ENCODE assay signal across 15 cellular contexts in the genomic region with DNA sequence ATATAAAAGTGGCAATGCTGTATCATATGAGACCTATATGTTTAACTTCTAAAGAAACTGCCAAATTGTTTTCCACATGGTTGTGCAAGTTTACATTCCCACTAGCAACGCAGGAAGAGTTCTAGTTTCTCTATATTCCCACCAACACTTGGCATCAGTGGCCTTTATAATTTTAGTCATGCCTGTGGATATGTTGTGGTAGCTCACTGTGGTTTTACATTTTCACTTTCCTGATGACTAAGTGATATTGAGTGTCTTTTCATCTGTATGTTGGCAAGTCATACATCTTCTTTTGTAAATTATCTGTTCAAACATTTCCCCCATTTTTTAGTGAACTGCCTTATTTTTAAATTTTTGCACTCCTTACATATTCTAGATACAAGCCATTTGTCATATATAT.
DNase-seq lines count a peak whose midpoint lies in the region; ATAC-seq, FAIRE-seq and TF ChIP-seq lines count a peak whose summit lies in the region.
"Had no signal": no experiment of that assay in that cellular context is flagged by ENCODE, and none has a peak within 500 bp of the region (broad histone marks: within the 10 kb centered on the region; RNA-seq: fewer than 3 reads in every experiment).

No MANE protein-coding gene starts in this region.

- WGBS in right cardiac atrium: 83% methylated on average over 1 of the region's 1 CpG

- H3K27ac Mint-ChIP-seq in activated CD8-positive, alpha-beta T cell treated with anti-CD3 and anti-CD28 coated beads for 36 hours: no peak overlapping the region
- H3K27ac Mint-ChIP-seq in stimulated activated naive B cell treated with anti-CD40 and anti-IgM and Interleukin-4, amounts not matched to agents 10 μg/mL and 1 μg/mL and 100 μg/mL, for 72 hours: no peak overlapping the region
- H3K27ac Mint-ChIP-seq: activated CD4-positive, alpha-beta T cell treated with anti-CD3 and anti-CD28 coated beads, Interleukin-2, amount 10 ng/mL, durations not matched to agents 7 days and 5 days; H9; IgD-negative memory B cell; T-helper 1 cell treated with Interleukin-12 subunit alpha and Interleukin-12 subunit beta and Interleukin-4 antibody, amounts not matched to agents 30 μg/mL and 1 μg/mL, for 36 hours had no signal

- TF ChIP-seq CTCF in AG09309 (IDR thresholded peaks at IDR 0.05; ENCODE audit: control insufficient read depth, insufficient read depth, low read depth, low read length, missing control alignments) (no peak), HFF-Myc (IDR thresholded peaks at IDR 0.05; ENCODE audit: low read depth, low read length, missing control alignments) (no peak)
- no peak for TF ChIP-seq CTCF in activated CD8-positive, alpha-beta T cell treated with anti-CD3 and anti-CD28 coated beads for 36 hours (IDR thresholded peaks at IDR 0.05)

- no peak for ATAC-seq in activated CD8-positive, alpha-beta T cell treated with anti-CD3 and anti-CD28 coated beads for 36 hours
- ATAC-seq in stimulated activated naive B cell treated with anti-CD40 and anti-IgM and Interleukin-4, amounts not matched to agents 10 μg/mL and 1 μg/mL and 100 μg/mL, for 72 hours (replicated peaks): no peak
- no peak for ATAC-seq in right cardiac atrium

- peaks cover 5% of the 10 kb centered on the region for H3K4me1 Mint-ChIP-seq in activated CD8-positive, alpha-beta T cell treated with anti-CD3 and anti-CD28 coated beads for 36 hours (ENCODE audit: low read depth)
- no peaks in the 10 kb centered on the region for H3K4me1 Mint-ChIP-seq in stimulated activated naive B cell treated with anti-CD40 and anti-IgM and Interleukin-4, amounts not matched to agents 10 μg/mL and 1 μg/mL and 100 μg/mL, for 72 hours
- H3K4me1 Mint-ChIP-seq: activated CD4-positive, alpha-beta T cell treated with anti-CD3 and anti-CD28 coated beads, Interleukin-2, amount 10 ng/mL, durations not matched to agents 7 days and 5 days; H9 had no signal

- intact Hi-C loops in activated CD8-positive, alpha-beta T cell treated with anti-CD3 and anti-CD28 coated beads for 36 hours (cut with micrococcal nuclease): no loop called here
- intact Hi-C loops in right cardiac atrium (cut with DNase I): no loop called here

- H3K4me1 ChIP-seq in right cardiac atrium (ENCODE audit: control insufficient read depth, insufficient read depth, low read length): no peaks in the 10 kb centered on the region

- H3K36me3 Mint-ChIP-seq in activated CD8-positive, alpha-beta T cell treated with anti-CD3 and anti-CD28 coated beads for 36 hours (ENCODE audit: low read depth): no peaks in the 10 kb centered on the region
- H3K36me3 Mint-ChIP-seq in stimulated activated naive B cell treated with anti-CD40 and anti-IgM and Interleukin-4, amounts not matched to agents 10 μg/mL and 1 μg/mL and 100 μg/mL, for 72 hours: no peaks in the 10 kb centered on the region
- H3K36me3 Mint-ChIP-seq: IgD-negative memory B cell had no signal

- H3K27me3 ChIP-seq in right cardiac atrium (ENCODE audit: control insufficient read depth, insufficient read depth): no peaks in the 10 kb centered on the region

- POLR2A ChIA-PET in activated CD8-positive, alpha-beta T cell treated with anti-CD3 and anti-CD28 coated beads for 36 hours (lab: Charles Lee): no interaction called here

- peak; percentile 4 for DNase-seq in AG09309 (ENCODE audit: low read depth)
- DNase-seq in HFF-Myc (ENCODE audit: extremely low read depth, low read depth): peak; percentile 6
- peak; percentile 67 for DNase-seq in RCC 7860 (ENCODE audit: low spot score)
- DNase-seq in fibroblast of peridontal ligament (ENCODE audit: extremely low read depth): peak; percentile 80
- no peak for DNase-seq in activated CD4-positive, CD25-positive, alpha-beta regulatory T cell (lab: John Stamatoyannopoulos, UW)
- no peak for DNase-seq in activated CD8-positive, alpha-beta T cell treated with anti-CD3 and anti-CD28 coated beads for 36 hours
- DNase-seq in stimulated activated naive B cell treated with anti-CD40 and anti-IgM and Interleukin-4, amounts not matched to agents 10 μg/mL and 1 μg/mL and 100 μg/mL, for 72 hours: no peak
- DNase-seq in right cardiac atrium: no peak
- DNase-seq: activated CD4-positive, alpha-beta T cell treated with anti-CD3 and anti-CD28 coated beads, Interleukin-2, amount 10 ng/mL, durations not matched to agents 7 days and 5 days; H9; midbrain; NCI-H2029; posterior cingulate gyrus had no signal

- no peaks in the 10 kb centered on the region for H3K9me3 ChIP-seq in right cardiac atrium (ENCODE audit: control insufficient read depth, low read length)

- H3K4me3 Mint-ChIP-seq in activated CD8-positive, alpha-beta T cell treated with anti-CD3 and anti-CD28 coated beads for 36 hours: no peak overlapping the region
- H3K4me3 Mint-ChIP-seq in stimulated activated naive B cell treated with anti-CD40 and anti-IgM and Interleukin-4, amounts not matched to agents 10 μg/mL and 1 μg/mL and 100 μg/mL, for 72 hours: no peak overlapping the region
- H3K4me3 Mint-ChIP-seq: activated CD4-positive, alpha-beta T cell treated with anti-CD3 and anti-CD28 coated beads, Interleukin-2, amount 10 ng/mL, durations not matched to agents 7 days and 5 days; H9; IgD-negative memory B cell; T-helper 1 cell treated with Interleukin-12 subunit alpha and Interleukin-12 subunit beta and Interleukin-4 antibody, amounts not matched to agents 30 μg/mL and 1 μg/mL, for 36 hours had no signal

- FAIRE-seq in RCC 7860 (lab: Jason Lieb, UNC): peak; percentile 89

- CTCF ChIA-PET in activated CD8-positive, alpha-beta T cell treated with anti-CD3 and anti-CD28 coated beads for 36 hours (lab: Charles Lee): no interaction called here

- peaks cover 2% of the 10 kb centered on the region for H3K27me3 Mint-ChIP-seq in activated CD8-positive, alpha-beta T cell treated with anti-CD3 and anti-CD28 coated beads for 36 hours
- no peaks in the 10 kb centered on the region for H3K27me3 Mint-ChIP-seq in stimulated activated naive B cell treated with anti-CD40 and anti-IgM and Interleukin-4, amounts not matched to agents 10 μg/mL and 1 μg/mL and 100 μg/mL, for 72 hours
- H3K27me3 Mint-ChIP-seq: IgD-negative memory B cell had no signal

- H3K27ac ChIP-seq in right cardiac atrium (ENCODE audit: low read length): no peak overlapping the region

- no peak overlapping the region for H3K4me3 ChIP-seq in AG09309 (ENCODE audit: control insufficient read depth, low read depth, low read length)
- no peak overlapping the region for H3K4me3 ChIP-seq in HFF-Myc (replicated peaks; ENCODE audit: low read depth, low read length)
- H3K4me3 ChIP-seq in right cardiac atrium (ENCODE audit: low read length): no peak overlapping the region

- H3K9me3 Mint-ChIP-seq in activated CD8-positive, alpha-beta T cell treated with anti-CD3 and anti-CD28 coated beads for 36 hours: no peaks in the 10 kb centered on the region
- H3K9me3 Mint-ChIP-seq in stimulated activated naive B cell treated with anti-CD40 and anti-IgM and Interleukin-4, amounts not matched to agents 10 μg/mL and 1 μg/mL and 100 μg/mL, for 72 hours: no peaks in the 10 kb centered on the region
- H3K9me3 Mint-ChIP-seq: activated CD4-positive, alpha-beta T cell treated with anti-CD3 and anti-CD28 coated beads, Interleukin-2, amount 10 ng/mL, durations not matched to agents 7 days and 5 days; H9; IgD-negative memory B cell; T-helper 1 cell treated with Interleukin-12 subunit alpha and Interleukin-12 subunit beta and Interleukin-4 antibody, amounts not matched to agents 30 μg/mL and 1 μg/mL, for 36 hours had no signal

Comparison
In these comparisons a context has a peak if more than half of its experiments do, and no peak if none do; other contexts are left out.
1. DNase-seq: peak in AG09309 (single experiment), HFF-Myc (single experiment), RCC 7860 (single experiment) and fibroblast of peridontal ligament (single experiment); none in activated CD4-positive, CD25-positive, alpha-beta regulatory T cell (0 of 4), activated CD8-positive, alpha-beta T cell treated with anti-CD3 and anti-CD28 coated beads for 36 hours (single experiment), stimulated activated naive B cell treated with anti-CD40 and anti-IgM and Interleukin-4, amounts not matched to agents 10 μg/mL and 1 μg/mL and 100 μg/mL, for 72 hours (single experiment) and right cardiac atrium (0 of 3).